ENCODE assay signal across 15 cellular contexts in genomic region chr1:27400035-27400962, GRCh38. TPM values are rescaled to one million over a fixed set of nuclear protein-coding genes. Genes with fewer than 3 reads are reported as not detected.
DNase-seq lines count a peak whose midpoint lies in the region; ATAC-seq, FAIRE-seq and TF ChIP-seq lines count a peak whose summit lies in the region.
"Had no signal": no experiment of that assay in that cellular context is flagged by ENCODE, and none has a peak within 500 bp of the region (broad histone marks: within the 10 kb centered on the region; RNA-seq: fewer than 3 reads in every experiment).

No MANE protein-coding gene starts in this region.

- H3K9me3 ChIP-seq in K562 (replicated peaks; ENCODE audit: control insufficient read depth, insufficient read depth, low read depth, low read length) (no peaks in the 10 kb centered on the region), neural cell (ENCODE audit: low read length) (no peaks in the 10 kb centered on the region)

- POLR2A ChIA-PET in K562 (lab: Yijun Ruan, JAX), result interaction anchor here (0.5 to 2.8 kb wide), 7 partner anchors 10 to 248 kb away, joined by 3 to 23 read pairs (median 3); partner anchors contain the start of gene SYTL1

- H4K20me1 ChIP-seq in K562 (replicated peaks; ENCODE audit: control insufficient read depth, insufficient read depth, low read length) (no peaks in the 10 kb centered on the region), neural cell (ENCODE audit: insufficient read depth) (no peaks in the 10 kb centered on the region)

- H2AFZ ChIP-seq in K562 (ENCODE audit: low read depth, low read length), result no peak overlapping the region
- H2AFZ ChIP-seq in neural cell (ENCODE audit: low read depth, low read length), result no peak overlapping the region

- H3K79me2 ChIP-seq in K562 (ENCODE audit: control insufficient read depth, insufficient read depth, low read length) (no peaks in the 10 kb centered on the region), neural cell (replicated peaks; ENCODE audit: insufficient read depth, low read length) (no peaks in the 10 kb centered on the region)

- ATAC-seq in K562 (no peak), GM18498 (IDR thresholded peaks at IDR 0.05; ENCODE audit: unreplicated experiment) (no peak)
- ATAC-seq: activated T-cell treated with anti-CD3 and anti-CD28 coated beads, Interleukin-2, amount 50 U/mL, for 72 hours had no signal

- H3K36me3 ChIP-seq in H7 (replicated peaks; ENCODE audit: control insufficient read depth, insufficient read depth, low read length) (no peaks in the 10 kb centered on the region), K562 (ENCODE audit: control insufficient read depth, insufficient read depth, low read length) (peaks cover 15% of the 10 kb centered on the region; the same call in 2 of the 3 replicates), neural cell (ENCODE audit: insufficient read depth, low read length) (no peaks in the 10 kb centered on the region)

- TF ChIP-seq RAD21 in K562 (CRISPR knock-in tag; conservative IDR thresholded peaks at IDR 0.05 in 1 of 2, IDR thresholded peaks at IDR 0.05 in 1 of 2) (no peak), neural cell (conservative IDR thresholded peaks at IDR 0.05) (no peak)

- in situ Hi-C loops in K562 (cut with MboI), result no loop called here

- BruUV-seq in K562 (replicated peaks; lab: Mats Ljungman, UMichigan), result no TSS peak

- H3K9ac ChIP-seq in K562 (ENCODE audit: insufficient read depth in 1 of 2, low read depth in 2 of 2, low read length in 2 of 2), result peak overlapping the region in 1 of 2 experiments; percentile 3; a peak in 1 of 4 replicates
- H3K9ac ChIP-seq in neural cell (ENCODE audit: low read length), result peak overlapping the region; percentile 40
- H3K9ac ChIP-seq: KMS-11 had no signal

- peaks cover 0 to 28% of the 10 kb centered on the region in 2 experiments; a peak in 3 of 5 replicates for H3K4me1 ChIP-seq in K562 (replicated peaks in 1 of 2; ENCODE audit: control insufficient read depth in 2 of 2, insufficient read depth in 2 of 2, low read length in 2 of 2)

- 43% methylated on average over 13 of the region's 13 CpGs for WGBS in K562 (ENCODE audit: insufficient coverage, low coverage, missing lambda C conversion rate)

- peak; percentile 49 for FAIRE-seq in K562 (lab: Jason Lieb, UNC)
- FAIRE-seq: GM18507 had no signal

- TF ChIP-seq POLR2A in K562 (conservative IDR thresholded peaks at IDR 0.05), result peak; percentile 55

- H3K27ac ChIP-seq in K562 (ENCODE audit: extremely low read depth, low read depth, low read length), result no peak overlapping the region
- peak overlapping the region; percentile 57 for H3K27ac ChIP-seq in neural cell (ENCODE audit: low read length)
- H3K27ac ChIP-seq: coronary artery, KMS-11 had no signal

- H3K27me3 ChIP-seq in H7 (ENCODE audit: control insufficient read depth, insufficient read depth, low read length), result no peaks in the 10 kb centered on the region
- no peaks in the 10 kb centered on the region for H3K27me3 ChIP-seq in K562 (ENCODE audit: control insufficient read depth in 2 of 2, insufficient read depth in 2 of 2, low read length in 2 of 2)
- no peaks in the 10 kb centered on the region for H3K27me3 ChIP-seq in neural cell (ENCODE audit: insufficient read depth, low read depth, low read length)

- H3K4me2 ChIP-seq in K562 (ENCODE audit: insufficient read depth, low read length), result no peak overlapping the region
- no peak overlapping the region for H3K4me2 ChIP-seq in neural cell (ENCODE audit: low read length)
- H3K4me2 ChIP-seq: KMS-11 had no signal

- H3K9me2 ChIP-seq in neural cell (ENCODE audit: insufficient read depth, low read length), result no peaks in the 10 kb centered on the region

- no peak overlapping the region for H3K4me3 ChIP-seq in H7 (ENCODE audit: insufficient read depth, low read depth, low read length)
- no peak overlapping the region for H3K4me3 ChIP-seq in K562
- no peak overlapping the region for H3K4me3 ChIP-seq in neural cell (ENCODE audit: low read length)
- H3K4me3 ChIP-seq: coronary artery had no signal

- H3K9me1 ChIP-seq in K562 (ENCODE audit: control insufficient read depth, insufficient read depth, low read length), result no peaks in the 10 kb centered on the region

- CTCF ChIA-PET in K562 (lab: Yijun Ruan, JAX; ENCODE audit: low intra/inter-chr PET ratio), result interaction anchor here (0.8 kb wide), 1 partner anchor 206 kb away, joined by 3 read pairs; no protein-coding TSS in a partner anchor

- intact Hi-C loops in K562 (cut with micrococcal nuclease), result no loop called here

- no peak for TF ChIP-seq CTCF in K562 (IDR thresholded peaks at IDR 0.05 in 2 of 3, conservative IDR thresholded peaks at IDR 0.05 in 1 of 3; ENCODE audit: insufficient read depth in 2 of 3, low read depth in 1 of 3, low read length in 3 of 3)
- no peak for TF ChIP-seq CTCF in neural cell (IDR thresholded peaks at IDR 0.05; ENCODE audit: poor library complexity, severe bottlenecking)

- no peaks in the 10 kb centered on the region for H3F3A ChIP-seq in neural cell (ENCODE audit: insufficient read depth, low read length, poor library complexity, severe bottlenecking)

- TF ChIP-seq EP300 in K562 (IDR thresholded peaks at IDR 0.05; ENCODE audit: low read length) (no peak), neural cell (conservative IDR thresholded peaks at IDR 0.05; ENCODE audit: poor library complexity, severe bottlenecking) (no peak)

- DNase-seq in H7 (peak; percentile 80), K562 (ENCODE audit: extremely low read depth in 1 of 4, low spot score in 3 of 4) (no peak), medulla oblongata (ENCODE audit: extremely low spot score) (no peak)
- DNase-seq: activated CD4-positive, alpha-beta T cell treated with anti-CD3 and anti-CD28 coated beads, Interleukin-2, amount 10 ng/mL, durations not matched to agents 24 days and 14 days; activated T-cell treated with anti-CD3 and anti-CD28 coated beads, Interleukin-2, amount 50 U/mL, for 72 hours; NCI-H1436 treated with DMSO at 0.1 percent for 48 hours; stimulated activated CD4-positive, alpha-beta T cell treated with anti-CD3 and anti-CD28 coated beads, Interleukin-12 subunit alpha, Interleukin-12 subunit beta, amount 100 ng/mL, for 4 hours; T-helper 2 cell had no signal

RNA-seq across cellular contexts. Expression of gene GPR3, which starts 7.9 kb away (rescaled TPM):
- total RNA-seq in H7 (2014; rRNA removed; shearing (Covaris generic)), result 5.8 and 8.5 TPM in 2 replicates
- total RNA-seq in K562 (2011; cell fraction: chromatin; rRNA removed; ENCODE audit: low replicate concordance), result 14.5 and 40.1 TPM in 2 replicates
- 36.8 and 39.4 TPM in 2 replicates for total RNA-seq in K562 (2011; cell fraction: nucleolus; rRNA removed)
- total RNA-seq in K562 (2011; cell fraction: nucleoplasm; rRNA removed), result 27.8 and 27.9 TPM in 2 replicates
- total RNA-seq in K562 (2014; rRNA removed) (3.7 and 6.2 TPM in 2 replicates), K562 (2014; rRNA removed; fragmentation: Illumina TruSeq; extraction: Trizol) (2.9 and 3.4 TPM in 2 replicates), K562 (2015; rRNA removed; fragmentation: Illumina TruSeq; extraction: Trizol) (3.5 and 3.7 TPM in 2 replicates), K562 (2021) (10.9 and 11.0 TPM in 2 replicates)
- polyA plus RNA-seq in K562 (2011; rRNA removed) (8.2 and 19.3 TPM in 2 replicates), K562 (2014; fragmentation: Illumina TruSeq; extraction: Trizol) (10.1 and 11.6 TPM in 2 replicates), K562 (2014; fragmentation: Nextera tagmentation; extraction: Ambion mirVana) (under 1 TPM; 0.24 to 0.59 TPM), K562 (2014; rRNA removed) (11.5 and 14.9 TPM in 2 replicates), neural cell (0.12 and 0.54 TPM in 2 replicates)
- 26.0 and 34.4 TPM in 2 replicates for polyA plus RNA-seq in K562 (2011; cell fraction: cytosol; rRNA removed)
- 68.2 and 75.5 TPM in 2 replicates for polyA plus RNA-seq in K562 (2011; cell fraction: nucleus; rRNA removed)
- 10.0 and 10.7 TPM in 2 replicates for polyA plus RNA-seq in K562 (2012)
- polyA minus RNA-seq in K562 (2011; rRNA and poly(A)+ RNA removed), result 8.0 and 9.3 TPM in 2 replicates
- 7.3 and 7.9 TPM in 2 replicates for polyA minus RNA-seq in K562 (2011; cell fraction: cytosol; rRNA and poly(A)+ RNA removed)
- polyA minus RNA-seq in K562 (2011; cell fraction: nucleus; rRNA and poly(A)+ RNA removed), result 11.1 and 11.6 TPM in 2 replicates
- polyA minus RNA-seq in neural cell, result 1.2 and 2.7 TPM in 2 replicates

RNA-seq across cellular contexts. Expression of gene CD164L2, which starts 17.2 kb away (rescaled TPM):
- 1.7 and 3.8 TPM in 2 replicates for total RNA-seq in H7 (2014; rRNA removed; shearing (Covaris generic))
- 2.6 and 7.4 TPM in 2 replicates for total RNA-seq in K562 (2011; cell fraction: chromatin; rRNA removed; ENCODE audit: low replicate concordance)
- total RNA-seq in K562 (2011; cell fraction: nucleolus; rRNA removed), result 5.0 and 5.4 TPM in 2 replicates
- 5.1 and 5.8 TPM in 2 replicates for total RNA-seq in K562 (2011; cell fraction: nucleoplasm; rRNA removed)
- total RNA-seq in K562 (2014; rRNA removed) (0.29 and 0.45 TPM in 2 replicates), K562 (2014; rRNA removed; fragmentation: Illumina TruSeq; extraction: Trizol) (0.18 TPM in 1 of 2 replicates, not detected in the other), K562 (2015; rRNA removed; fragmentation: Illumina TruSeq; extraction: Trizol) (0.14 and 0.19 TPM in 2 replicates), K562 (2021) (0.49 and 0.72 TPM in 2 replicates)
- polyA plus RNA-seq in K562 (2011; rRNA removed) (0.92 and 2.8 TPM in 2 replicates), K562 (2014; fragmentation: Illumina TruSeq; extraction: Trizol) (0.31 and 0.65 TPM in 2 replicates), K562 (2014; fragmentation: Nextera tagmentation; extraction: Ambion mirVana) (under 1 TPM in 1 of 2 experiments, not detected in 1; 0.08 TPM), K562 (2014; rRNA removed) (0.63 and 0.91 TPM in 2 replicates), neural cell (not detected in 2 replicates)
- 0.92 and 1.2 TPM in 2 replicates for polyA plus RNA-seq in K562 (2011; cell fraction: cytosol; rRNA removed)
- polyA plus RNA-seq in K562 (2011; cell fraction: nucleus; rRNA removed), result 15.3 and 19.6 TPM in 2 replicates
- 1.2 and 1.7 TPM in 2 replicates for polyA plus RNA-seq in K562 (2012)
- polyA minus RNA-seq in K562 (2011; rRNA and poly(A)+ RNA removed), result 0.28 and 0.57 TPM in 2 replicates
- not detected in 2 replicates for polyA minus RNA-seq in K562 (2011; cell fraction: cytosol; rRNA and poly(A)+ RNA removed)
- polyA minus RNA-seq in K562 (2011; cell fraction: nucleus; rRNA and poly(A)+ RNA removed), result 1.1 and 2.4 TPM in 2 replicates
- polyA minus RNA-seq in neural cell, result not detected in 2 replicates
- total RNA-seq: activated CD4-positive, alpha-beta T cell treated with anti-CD3 and anti-CD28 coated beads, Interleukin-2, amount 10 ng/mL, durations not matched to agents 24 days and 14 days; activated T-cell treated with anti-CD3 and anti-CD28 coated beads, Interleukin-2, amount 50 U/mL, for 72 hours; G401; temporal lobe had no signal

RNA-seq across cellular contexts. Expression of gene FCN3, which starts 25.7 kb away (rescaled TPM):
- total RNA-seq in H7 (2014; rRNA removed; shearing (Covaris generic)), result 0.14 TPM in 1 of 2 replicates, not detected in the other
- not detected in 2 replicates for total RNA-seq in K562 (2011; cell fraction: chromatin; rRNA removed; ENCODE audit: low replicate concordance)
- total RNA-seq in K562 (2011; cell fraction: nucleolus; rRNA removed), result not detected in 2 replicates
- total RNA-seq in K562 (2011; cell fraction: nucleoplasm; rRNA removed), result not detected in 2 replicates
- not detected in 2 replicates for total RNA-seq in K562 (2014; rRNA removed)
- total RNA-seq in K562 (2014; rRNA removed; fragmentation: Illumina TruSeq; extraction: Trizol), result not detected in 2 replicates
- total RNA-seq in K562 (2015; rRNA removed; fragmentation: Illumina TruSeq; extraction: Trizol), result not detected in 2 replicates
- total RNA-seq in K562 (2021), result 0.31 and 0.49 TPM in 2 replicates
- 0.15 TPM in 1 of 2 replicates, not detected in the other for polyA plus RNA-seq in K562 (2011; rRNA removed)
- polyA plus RNA-seq in K562 (2011; cell fraction: cytosol; rRNA removed), result 0.06 TPM in 1 of 2 replicates, not detected in the other
- polyA plus RNA-seq in K562 (2011; cell fraction: nucleus; rRNA removed), result 0.35 TPM in 1 of 2 replicates, not detected in the other
- polyA plus RNA-seq in K562 (2012), result 0.21 TPM in 1 of 2 replicates, not detected in the other
- polyA plus RNA-seq in K562 (2014; fragmentation: Illumina TruSeq; extraction: Trizol), result not detected in 2 replicates
- not detected for polyA plus RNA-seq in K562 (2014; fragmentation: Nextera tagmentation; extraction: Ambion mirVana)
- not detected in 2 replicates for polyA plus RNA-seq in K562 (2014; rRNA removed)
- polyA minus RNA-seq in K562 (2011; rRNA and poly(A)+ RNA removed), result not detected in 2 replicates
- not detected in 2 replicates for polyA minus RNA-seq in K562 (2011; cell fraction: cytosol; rRNA and poly(A)+ RNA removed)
- polyA minus RNA-seq in K562 (2011; cell fraction: nucleus; rRNA and poly(A)+ RNA removed), result not detected in 2 replicates
- polyA plus RNA-seq in neural cell, result not detected in 2 replicates
- not detected in 2 replicates for polyA minus RNA-seq in neural cell
- total RNA-seq: activated CD4-positive, alpha-beta T cell treated with anti-CD3 and anti-CD28 coated beads, Interleukin-2, amount 10 ng/mL, durations not matched to agents 24 days and 14 days; activated T-cell treated with anti-CD3 and anti-CD28 coated beads, Interleukin-2, amount 50 U/mL, for 72 hours; G401 had no signal

RNA-seq across cellular contexts. Expression of gene MAP3K6, which starts 33.5 kb away (rescaled TPM):
- total RNA-seq in H7 (2014; rRNA removed; shearing (Covaris generic)), result 10.7 and 14.6 TPM in 2 replicates
- 22.7 and 88.4 TPM in 2 replicates for total RNA-seq in K562 (2011; cell fraction: chromatin; rRNA removed; ENCODE audit: low replicate concordance)
- 52.5 and 55.4 TPM in 2 replicates for total RNA-seq in K562 (2011; cell fraction: nucleolus; rRNA removed)
- 27.7 and 28.5 TPM in 2 replicates for total RNA-seq in K562 (2011; cell fraction: nucleoplasm; rRNA removed)
- 10.1 and 14.7 TPM in 2 replicates for total RNA-seq in K562 (2014; rRNA removed)
- 5.0 and 6.2 TPM in 2 replicates for total RNA-seq in K562 (2014; rRNA removed; fragmentation: Illumina TruSeq; extraction: Trizol)
- 7.6 and 9.5 TPM in 2 replicates for total RNA-seq in K562 (2015; rRNA removed; fragmentation: Illumina TruSeq; extraction: Trizol)
- 18.1 and 21.9 TPM in 2 replicates for total RNA-seq in K562 (2021)
- polyA plus RNA-seq in K562 (2011; rRNA removed), result 4.7 and 13.2 TPM in 2 replicates
- 5.5 and 6.6 TPM in 2 replicates for polyA plus RNA-seq in K562 (2011; cell fraction: cytosol; rRNA removed)
- polyA plus RNA-seq in K562 (2011; cell fraction: nucleus; rRNA removed), result 101 and 102 TPM in 2 replicates
- 17.8 and 18.2 TPM in 2 replicates for polyA plus RNA-seq in K562 (2012)
- 7.0 and 9.0 TPM in 2 replicates for polyA plus RNA-seq in K562 (2014; fragmentation: Illumina TruSeq; extraction: Trizol)
- polyA plus RNA-seq in K562 (2014; fragmentation: Nextera tagmentation; extraction: Ambion mirVana), result 1 to 10 TPM in 1 of 2 experiments, under 1 TPM in 1; 0.99 to 1.5 TPM
- 8.2 and 12.9 TPM in 2 replicates for polyA plus RNA-seq in K562 (2014; rRNA removed)
- 3.1 and 4.9 TPM in 2 replicates for polyA minus RNA-seq in K562 (2011; rRNA and poly(A)+ RNA removed)
- 4.8 and 5.1 TPM in 2 replicates for polyA minus RNA-seq in K562 (2011; cell fraction: cytosol; rRNA and poly(A)+ RNA removed)
- polyA minus RNA-seq in K562 (2011; cell fraction: nucleus; rRNA and poly(A)+ RNA removed), result 15.2 and 17.2 TPM in 2 replicates
- 1.6 and 4.4 TPM in 2 replicates for polyA plus RNA-seq in neural cell
- 1.2 and 1.6 TPM in 2 replicates for polyA minus RNA-seq in neural cell

RNA-seq across cellular contexts. Expression of gene SYTL1, which starts 58.5 kb away (rescaled TPM):
- total RNA-seq in H7 (2014; rRNA removed; shearing (Covaris generic)), result 5.6 and 6.4 TPM in 2 replicates
- 18.4 and 69.1 TPM in 2 replicates for total RNA-seq in K562 (2011; cell fraction: chromatin; rRNA removed; ENCODE audit: low replicate concordance)
- 29.5 and 45.5 TPM in 2 replicates for total RNA-seq in K562 (2011; cell fraction: nucleolus; rRNA removed)
- total RNA-seq in K562 (2011; cell fraction: nucleoplasm; rRNA removed), result 21.0 and 26.5 TPM in 2 replicates
- total RNA-seq in K562 (2014; rRNA removed) (3.9 and 4.7 TPM in 2 replicates), K562 (2014; rRNA removed; fragmentation: Illumina TruSeq; extraction: Trizol) (0.55 and 0.57 TPM in 2 replicates), K562 (2015; rRNA removed; fragmentation: Illumina TruSeq; extraction: Trizol) (1.7 and 2.2 TPM in 2 replicates), K562 (2021) (6.0 and 9.3 TPM in 2 replicates)
- polyA plus RNA-seq in K562 (2011; rRNA removed) (3.8 and 12.3 TPM in 2 replicates), K562 (2014; fragmentation: Illumina TruSeq; extraction: Trizol) (0.91 and 1.9 TPM in 2 replicates), K562 (2014; fragmentation: Nextera tagmentation; extraction: Ambion mirVana) (under 1 TPM; 0.04 to 0.27 TPM), K562 (2014; rRNA removed) (5.9 and 8.6 TPM in 2 replicates), neural cell (not detected in 2 replicates)
- 8.4 and 14.7 TPM in 2 replicates for polyA plus RNA-seq in K562 (2011; cell fraction: cytosol; rRNA removed)
- polyA plus RNA-seq in K562 (2011; cell fraction: nucleus; rRNA removed), result 114 and 120 TPM in 2 replicates
- polyA plus RNA-seq in K562 (2012), result 7.0 and 32.0 TPM in 2 replicates
- 3.0 and 6.4 TPM in 2 replicates for polyA minus RNA-seq in K562 (2011; rRNA and poly(A)+ RNA removed)
- polyA minus RNA-seq in K562 (2011; cell fraction: cytosol; rRNA and poly(A)+ RNA removed), result 4.6 and 14.3 TPM in 2 replicates
- polyA minus RNA-seq in K562 (2011; cell fraction: nucleus; rRNA and poly(A)+ RNA removed), result 14.7 and 18.1 TPM in 2 replicates
- 0.46 TPM in 1 of 2 replicates, not detected in the other for polyA minus RNA-seq in neural cell
